In the genomic region with DNA sequence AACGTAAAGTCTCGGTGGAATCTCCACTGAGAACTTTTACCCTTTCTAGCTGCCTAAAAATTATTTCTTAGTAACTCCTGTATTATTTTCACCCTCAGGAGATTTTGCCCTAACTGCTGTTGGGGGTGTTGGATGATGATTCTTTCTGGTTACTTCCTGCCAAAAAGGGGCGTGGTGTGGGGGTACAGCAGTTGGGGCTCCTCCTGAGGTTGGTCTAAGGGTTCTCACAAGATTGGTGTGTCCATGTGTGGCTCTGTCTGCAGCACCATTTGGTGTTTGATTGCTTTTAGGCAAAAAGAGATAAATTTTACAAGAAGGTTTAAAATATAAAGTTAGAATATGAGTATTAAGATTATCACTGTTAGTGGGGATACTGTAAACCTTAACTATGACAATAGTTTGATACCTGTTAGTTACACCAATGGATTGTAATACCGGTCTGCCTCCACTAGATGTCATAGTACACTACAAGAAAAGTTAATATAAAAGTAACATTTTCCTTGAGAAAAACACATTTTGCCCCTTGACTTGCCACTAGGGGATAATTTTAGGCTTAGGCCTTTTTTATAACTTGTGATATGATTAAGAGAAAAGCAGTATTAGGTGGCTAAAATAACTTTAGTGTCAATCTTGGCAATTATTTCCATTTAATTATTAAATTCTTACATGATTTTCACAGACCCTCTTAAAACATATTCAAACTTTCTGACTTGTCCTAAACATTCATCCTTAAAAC, we compare ENCODE assay signal across 8 cellular contexts.
DNase-seq lines count a peak whose midpoint lies in the region; ATAC-seq and TF ChIP-seq lines count a peak whose summit lies in the region.

No MANE protein-coding gene starts in this region.

- H3K27ac ChIP-seq in right atrium auricular region (no peak overlapping the region), right cardiac atrium (ENCODE audit: low read length) (no peak overlapping the region), neural cell (ENCODE audit: low read length) (no peak overlapping the region)

- TF ChIP-seq RAD21 in neural cell (conservative IDR thresholded peaks at IDR 0.05) = peak; percentile 81

- no peaks in the 10 kb centered on the region for H3K4me1 ChIP-seq in right atrium auricular region
- H3K4me1 ChIP-seq in right cardiac atrium (ENCODE audit: control insufficient read depth, insufficient read depth, low read length) = no peaks in the 10 kb centered on the region

- H3K9me3 ChIP-seq in right atrium auricular region (peaks cover 4% of the 10 kb centered on the region in 2 donors), right cardiac atrium (ENCODE audit: control insufficient read depth, low read length) (peaks cover 2% of the 10 kb centered on the region), neural cell (ENCODE audit: low read length) (peaks cover 9% of the 10 kb centered on the region)

- no peaks in the 10 kb centered on the region for H3F3A ChIP-seq in neural cell (ENCODE audit: insufficient read depth, low read length, poor library complexity, severe bottlenecking)

- TF ChIP-seq POLR2A in lower leg skin (IDR thresholded peaks at IDR 0.05) = no peak

- no peaks in the 10 kb centered on the region for H3K9me2 ChIP-seq in neural cell (ENCODE audit: insufficient read depth, low read length)

- ATAC-seq in right cardiac atrium = no peak
- ATAC-seq in HG02798 (IDR thresholded peaks at IDR 0.05; ENCODE audit: poor library complexity, unreplicated experiment) = peak; percentile 70
- no peak for ATAC-seq in HG03045 (IDR thresholded peaks at IDR 0.05; ENCODE audit: unreplicated experiment)

- H3K36me3 ChIP-seq in right atrium auricular region (no peaks in the 10 kb centered on the region), neural cell (ENCODE audit: insufficient read depth, low read length) (no peaks in the 10 kb centered on the region)

- 27% methylated on average over 4 of the region's 4 CpGs for WGBS in right cardiac atrium
- WGBS in lower leg skin, 2 donors = 34 to 36% methylated on average over 4 of the region's 4 CpGs

- no peak overlapping the region for H3K9ac ChIP-seq in neural cell (ENCODE audit: low read length)

- TF ChIP-seq EP300 in neural cell (conservative IDR thresholded peaks at IDR 0.05; ENCODE audit: poor library complexity, severe bottlenecking) = no peak

- H3K79me2 ChIP-seq in neural cell (replicated peaks; ENCODE audit: insufficient read depth, low read length) = no peaks in the 10 kb centered on the region

- no peak overlapping the region for H2AFZ ChIP-seq in neural cell (ENCODE audit: low read depth, low read length)

- DNase-seq in right atrium auricular region (ENCODE audit: low spot score) (no peak), right cardiac atrium (no peak), NCI-H748 treated with DMSO at 0.1 percent for 48 hours (lab: John Stamatoyannopoulos, UW) (peak; percentile 27), dermis blood vessel endothelial cell (peak; percentile 46), lower leg skin (ENCODE audit: low spot score in 2 of 2) (no peak)

- no peak overlapping the region for H3K4me3 ChIP-seq in right atrium auricular region
- H3K4me3 ChIP-seq in right cardiac atrium (ENCODE audit: low read length) = no peak overlapping the region
- H3K4me3 ChIP-seq in neural cell (ENCODE audit: low read length) = no peak overlapping the region
- H3K4me3 ChIP-seq in lower leg skin (ENCODE audit: low read depth, poor library complexity, severe bottlenecking) = no peak overlapping the region

- H4K20me1 ChIP-seq in neural cell (ENCODE audit: insufficient read depth) = no peaks in the 10 kb centered on the region

- H3K27me3 ChIP-seq in right atrium auricular region (no peaks in the 10 kb centered on the region), right cardiac atrium (ENCODE audit: control insufficient read depth, insufficient read depth) (no peaks in the 10 kb centered on the region), neural cell (ENCODE audit: insufficient read depth, low read depth, low read length) (no peaks in the 10 kb centered on the region)

- intact Hi-C loops in right cardiac atrium (cut with DNase I) (loop anchor here in 2 of 4 donors (5.0 kb wide), 2 partner anchors 723 to 728 kb away; no protein-coding TSS in a partner anchor), lower leg skin (cut with DNase I; ENCODE audit: low total_unique reads) (no loop called here)

- H3K4me2 ChIP-seq in neural cell (ENCODE audit: low read length) = no peak overlapping the region

- TF ChIP-seq CTCF in right atrium auricular region (IDR thresholded peaks at IDR 0.05) = peak; percentile 64 to 75
- peak; percentile 79 for TF ChIP-seq CTCF in neural cell (IDR thresholded peaks at IDR 0.05; ENCODE audit: poor library complexity, severe bottlenecking)
- TF ChIP-seq CTCF in lower leg skin (IDR thresholded peaks at IDR 0.05) = no peak

TF ChIP-seq in neural cell, 6 proteins besides CTCF, POLR2A, EP300 and RAD21:
- TF ChIP-seq SMC3 (conservative IDR thresholded peaks at IDR 0.05; ENCODE audit: poor library complexity) (peak; percentile 85), POLR2AphosphoS5 (IDR thresholded peaks at IDR 0.05) (no peak)

Comparison
In these comparisons a context has a peak if more than half of its experiments do, and no peak if none do; other contexts are left out.
1. DNase-seq: peak in NCI-H748 treated with DMSO at 0.1 percent for 48 hours (single experiment) and dermis blood vessel endothelial cell (single experiment); none in right atrium auricular region (single experiment), right cardiac atrium (0 of 3) and lower leg skin (0 of 2).
2. CTCF ChIP-seq: peak in right atrium auricular region (2 of 2) and neural cell (single experiment); none in lower leg skin (0 of 3).